ENCODE assay signal across 8 cellular contexts in genomic region chr19:45638930-45639729, GRCh38. TPM values are rescaled to one million over a fixed set of nuclear protein-coding genes. Genes with fewer than 3 reads are reported as not detected.
DNase-seq lines count a peak whose midpoint lies in the region; ATAC-seq and TF ChIP-seq lines count a peak whose summit lies in the region.

TSS of gene EML2 (minus strand) at chr19:45639397. CDS start at chr19:45639376, 21 bp downstream.

- peaks cover 29% of the 10 kb centered on the region for H3K4me1 Mint-ChIP-seq in activated naive CD4-positive, alpha-beta T cell treated with anti-CD3 and anti-CD28 coated beads, Interleukin-2, amount 50 U/mL, for 24 hours

- H3K9me3 Mint-ChIP-seq in activated naive CD4-positive, alpha-beta T cell treated with anti-CD3 and anti-CD28 coated beads, Interleukin-2, amount 50 U/mL, for 24 hours = peaks cover 5% of the 10 kb centered on the region

- no peaks in the 10 kb centered on the region for H3K9me3 ChIP-seq in heart right ventricle

- H3K27ac Mint-ChIP-seq in activated naive CD4-positive, alpha-beta T cell treated with anti-CD3 and anti-CD28 coated beads, Interleukin-2, amount 50 U/mL, for 24 hours = peak within 1 kb of the TSS; percentile 84

- WGBS in heart right ventricle, 2 donors = 5 to 7% methylated on average over 52 of the region's 52 CpGs

- H3K36me3 ChIP-seq in heart right ventricle (peaks cover 0 to 5% (median 0%) of the 10 kb centered on the region in 9 donors), rectal smooth muscle tissue (ENCODE audit: control insufficient read depth, insufficient read depth, low read length) (no peaks in the 10 kb centered on the region)

- peaks cover 4 to 62% (median 54%) of the 10 kb centered on the region in 9 donors for H3K4me1 ChIP-seq in heart right ventricle
- peaks cover 3% of the 10 kb centered on the region for H3K4me1 ChIP-seq in rectal smooth muscle tissue (ENCODE audit: control insufficient read depth, insufficient read depth, low read length)

- no peaks in the 10 kb centered on the region for H3K27me3 Mint-ChIP-seq in activated naive CD4-positive, alpha-beta T cell treated with anti-CD3 and anti-CD28 coated beads, Interleukin-2, amount 50 U/mL, for 24 hours

- intact Hi-C loops in heart right ventricle (cut with DNase I) = no loop called here

- H3K36me3 Mint-ChIP-seq in activated naive CD4-positive, alpha-beta T cell treated with anti-CD3 and anti-CD28 coated beads, Interleukin-2, amount 50 U/mL, for 24 hours = peaks cover 7% of the 10 kb centered on the region

- H3K4me3 ChIP-seq in AG09309 (ENCODE audit: control insufficient read depth, low read depth, low read length) = peak within 1 kb of the TSS; percentile 96
- peak within 1 kb of the TSS; percentile 39 to 72 (median 66) for H3K4me3 ChIP-seq in heart right ventricle
- peak within 1 kb of the TSS; percentile 77 for H3K4me3 ChIP-seq in rectal smooth muscle tissue (ENCODE audit: low read length)

- DNase-seq in AG09309 (ENCODE audit: low read depth) (no peak), GM19238 (ENCODE audit: insufficient read length, low spot score) (peak; percentile 58), SHP77 treated with DMSO at 0.1 percent for 48 hours (lab: John Stamatoyannopoulos, UW) (peak; percentile 10), heart right ventricle (peak in 1 of 2 donors; percentile 55), SW 1271 (lab: John Stamatoyannopoulos, UW) (no peak)

- peak within 1 kb of the TSS; percentile 35 for H3K9ac ChIP-seq in rectal smooth muscle tissue (ENCODE audit: low read length)

- H3K27ac ChIP-seq in heart right ventricle = peak within 1 kb of the TSS in 8 of 10 donors; percentile 15 to 79 (median 52)
- H3K27ac ChIP-seq in rectal smooth muscle tissue (ENCODE audit: low read depth, low read length) = no peak within 1 kb of the TSS

- TF ChIP-seq CTCF in AG09309 (IDR thresholded peaks at IDR 0.05; ENCODE audit: control insufficient read depth, insufficient read depth, low read depth, low read length, missing control alignments) (peak; percentile 41), heart right ventricle (IDR thresholded peaks at IDR 0.05) (peak in 4 of 9 donors; percentile 16 to 33 (median 20))

- peaks cover 0 to 7% (median 0%) of the 10 kb centered on the region in 7 donors for H3K27me3 ChIP-seq in heart right ventricle
- H3K27me3 ChIP-seq in rectal smooth muscle tissue (ENCODE audit: control insufficient read depth, insufficient read depth, low read length) = no peaks in the 10 kb centered on the region

- ATAC-seq in heart right ventricle = peak in 7 of 8 donors; percentile 21 to 56 (median 44)
- ATAC-seq in HG02973 (IDR thresholded peaks at IDR 0.05; ENCODE audit: unreplicated experiment) = no peak

- H3K4me3 Mint-ChIP-seq in activated naive CD4-positive, alpha-beta T cell treated with anti-CD3 and anti-CD28 coated beads, Interleukin-2, amount 50 U/mL, for 24 hours = peak within 1 kb of the TSS; percentile 95

RNA-seq across cellular contexts. Expression of gene EML2, which starts in this region (rescaled TPM):
- 10 to 100 TPM; 30.2 to 54.5 (median 46.1) TPM for total RNA-seq in heart right ventricle
- polyA plus RNA-seq in heart right ventricle = 10 to 100 TPM; 17.3 to 26.8 TPM

Comparison
In these comparisons a context has a peak if more than half of its experiments do, and no peak if none do; other contexts are left out.
1. DNase-seq: peak in GM19238 (single experiment) and SHP77 treated with DMSO at 0.1 percent for 48 hours (single experiment); none in AG09309 (single experiment) and SW 1271 (0 of 2).
2. Peak in every context shown above with its lines, with median percentiles within 50 percentile points of each other: H3K4me3 ChIP-seq.